ENCODE assay signal across 35 cellular contexts in genomic region chr10:120087109-120087508, GRCh38.
"Had no signal": no experiment of that assay in that cellular context is flagged by ENCODE, and none has a peak within 500 bp of the region (broad histone marks: within the 10 kb centered on the region; RNA-seq: fewer than 3 reads in every experiment).

No MANE protein-coding gene starts in this region.

- H3K27ac ChIP-seq: body of pancreas, brain microvascular endothelial cell, breast epithelium, VCaP had no signal

- H3K9me3 ChIP-seq: body of pancreas, breast epithelium had no signal

- H3K4me1 ChIP-seq: body of pancreas, breast epithelium had no signal

- H3K9me3 Mint-ChIP-seq: activated CD4-positive, alpha-beta T cell treated with anti-CD3 and anti-CD28 coated beads, Interleukin-2, amount 10 ng/mL, durations not matched to agents 7 days and 5 days; activated naive CD8-positive, alpha-beta T cell treated with anti-CD3 and anti-CD28 coated beads, Interleukin-2, amount 10 ng/mL, durations not matched to agents 7 days and 5 days; activated naive CD8-positive, alpha-beta T cell treated with anti-CD3 and anti-CD28 coated beads, Interleukin-2, amount 50 U/mL, for 24 hours; activated T-cell treated with anti-CD3 and anti-CD28 coated beads, Interleukin-2, amount 50 U/mL, for 24 hours; T-helper 2 cell treated with Interferon-gamma antibody and Interleukin-4, amounts not matched to agents 5 μg/mL and 100 μg/mL, for 36 hours had no signal

- H3K27ac Mint-ChIP-seq: activated CD4-positive, alpha-beta memory T cell treated with anti-CD3 and anti-CD28 coated beads, Interleukin-2, amount 10 ng/mL, durations not matched to agents 7 days and 5 days; activated CD4-positive, alpha-beta T cell treated with anti-CD3 and anti-CD28 coated beads for 36 hours; activated CD4-positive, alpha-beta T cell treated with anti-CD3 and anti-CD28 coated beads, Interleukin-2, amount 10 ng/mL, durations not matched to agents 7 days and 5 days; activated CD8-positive, alpha-beta memory T cell treated with anti-CD3 and anti-CD28 coated beads, Interleukin-2, amount 10 ng/mL, durations not matched to agents 7 days and 5 days; activated CD8-positive, alpha-beta T cell treated with anti-CD3 and anti-CD28 coated beads, Interleukin-2, amount 10 ng/mL, durations not matched to agents 7 days and 5 days; activated naive CD4-positive, alpha-beta T cell treated with anti-CD3 and anti-CD28 coated beads, Interleukin-2, amount 10 ng/mL, durations not matched to agents 7 days and 5 days; activated naive CD4-positive, alpha-beta T cell treated with anti-CD3 and anti-CD28 coated beads, Interleukin-2, amount 50 U/mL, for 24 hours; activated naive CD8-positive, alpha-beta T cell; activated naive CD8-positive, alpha-beta T cell treated with anti-CD3 and anti-CD28 coated beads, Interleukin-2, amount 10 ng/mL, durations not matched to agents 7 days and 5 days; activated naive CD8-positive, alpha-beta T cell treated with anti-CD3 and anti-CD28 coated beads, Interleukin-2, amount 50 U/mL, for 24 hours; activated T-cell treated with anti-CD3 and anti-CD28 coated beads, Interleukin-2, amount 50 U/mL, for 24 hours; activated T-helper 2 cell treated with anti-CD3 and anti-CD28 coated beads, Interferon-gamma antibody, Interleukin-2, Interleukin-4, amounts not matched to agents 10 μg/mL and 5 μg/mL and 100 μg/mL, durations not matched to agents 14 hours and 24 hours and 36 hours; T-helper 1 cell treated with Interleukin-12 subunit alpha and Interleukin-12 subunit beta and Interleukin-4 antibody, amounts not matched to agents 30 μg/mL and 1 μg/mL, for 36 hours; T-helper 2 cell treated with Interferon-gamma antibody and Interleukin-4, amounts not matched to agents 5 μg/mL and 100 μg/mL, for 36 hours had no signal

- H3K4me3 Mint-ChIP-seq: activated CD4-positive, alpha-beta memory T cell treated with anti-CD3 and anti-CD28 coated beads, Interleukin-2, amount 10 ng/mL, durations not matched to agents 7 days and 5 days; activated CD4-positive, alpha-beta T cell treated with anti-CD3 and anti-CD28 coated beads for 36 hours; activated CD4-positive, alpha-beta T cell treated with anti-CD3 and anti-CD28 coated beads, Interleukin-2, amount 10 ng/mL, durations not matched to agents 7 days and 5 days; activated CD8-positive, alpha-beta memory T cell treated with anti-CD3 and anti-CD28 coated beads, Interleukin-2, amount 10 ng/mL, durations not matched to agents 7 days and 5 days; activated CD8-positive, alpha-beta T cell treated with anti-CD3 and anti-CD28 coated beads, Interleukin-2, amount 10 ng/mL, durations not matched to agents 7 days and 5 days; activated naive CD4-positive, alpha-beta T cell treated with anti-CD3 and anti-CD28 coated beads, Interleukin-2, amount 10 ng/mL, durations not matched to agents 7 days and 5 days; activated naive CD4-positive, alpha-beta T cell treated with anti-CD3 and anti-CD28 coated beads, Interleukin-2, amount 50 U/mL, for 24 hours; activated naive CD8-positive, alpha-beta T cell; activated naive CD8-positive, alpha-beta T cell treated with anti-CD3 and anti-CD28 coated beads, Interleukin-2, amount 10 ng/mL, durations not matched to agents 7 days and 5 days; activated naive CD8-positive, alpha-beta T cell treated with anti-CD3 and anti-CD28 coated beads, Interleukin-2, amount 50 U/mL, for 24 hours; activated T-cell treated with anti-CD3 and anti-CD28 coated beads, Interleukin-2, amount 50 U/mL, for 24 hours; T-helper 1 cell treated with Interleukin-12 subunit alpha and Interleukin-12 subunit beta and Interleukin-4 antibody, amounts not matched to agents 30 μg/mL and 1 μg/mL, for 36 hours; T-helper 2 cell treated with Interferon-gamma antibody and Interleukin-4, amounts not matched to agents 5 μg/mL and 100 μg/mL, for 36 hours had no signal

- DNase-seq: activated CD4-positive, alpha-beta memory T cell treated with anti-CD3 and anti-CD28 coated beads, Interleukin-2, amount 10 ng/mL, durations not matched to agents 7 days and 5 days; activated CD4-positive, alpha-beta T cell treated with anti-CD3 and anti-CD28 coated beads for 1 hour; activated CD4-positive, alpha-beta T cell treated with anti-CD3 and anti-CD28 coated beads for 36 hours; activated CD4-positive, alpha-beta T cell treated with anti-CD3 and anti-CD28 coated beads for 48 hours; activated CD4-positive, alpha-beta T cell treated with anti-CD3 and anti-CD28 coated beads, Interleukin-2, amount 10 ng/mL, durations not matched to agents 7 days and 5 days; activated CD4-positive, alpha-beta T cell treated with anti-CD3 and anti-CD28 coated beads, Interleukin-2, amount 50 U/mL, for 48 hours; activated CD4-positive, CD25-positive, alpha-beta regulatory T cell; activated CD8-positive, alpha-beta memory T cell treated with anti-CD3 and anti-CD28 coated beads for 24 hours; activated CD8-positive, alpha-beta memory T cell treated with anti-CD3 and anti-CD28 coated beads, Interleukin-2, amount 10 ng/mL, durations not matched to agents 7 days and 5 days; activated CD8-positive, alpha-beta memory T cell treated with anti-CD3 and anti-CD28 coated beads, Interleukin-2, amount 50 U/mL, for 48 hours; activated CD8-positive, alpha-beta T cell treated with anti-CD3 and anti-CD28 coated beads, Interleukin-2, amount 10 ng/mL, durations not matched to agents 7 days and 5 days; activated effector memory CD4-positive, alpha-beta T cell treated with Interleukin-2 at 50 U/mL for 16 hours; activated gamma-delta T cell; activated naive CD4-positive, alpha-beta T cell treated with anti-CD3 and anti-CD28 coated beads, Interleukin-2, amount 10 ng/mL, durations not matched to agents 7 days and 5 days; activated naive CD4-positive, alpha-beta T cell treated with Interleukin-2 at 50 U/mL for 16 hours; activated naive CD8-positive, alpha-beta T cell treated with anti-CD3 and anti-CD28 coated beads, Interleukin-2, amount 10 ng/mL, durations not matched to agents 7 days and 5 days; activated naive CD8-positive, alpha-beta T cell treated with anti-CD3 and anti-CD28 coated beads, Interleukin-2, amount 50 U/mL, for 24 hours; activated T-cell treated with anti-CD3 and anti-CD28 coated beads, Interleukin-2, amount 50 U/mL, for 24 hours; activated T-cell treated with anti-CD3 and anti-CD28 coated beads, Interleukin-2, amount 50 U/mL, for 48 hours; aorta; body of pancreas; brain microvascular endothelial cell; central memory CD4-positive, alpha-beta T cell; SW 1271; T-helper 1 cell; T-helper 2 cell; T-helper 9 cell had no signal

- H3K36me3 Mint-ChIP-seq: activated CD8-positive, alpha-beta memory T cell treated with anti-CD3 and anti-CD28 coated beads, Interleukin-2, amount 10 ng/mL, durations not matched to agents 7 days and 5 days; activated naive CD4-positive, alpha-beta T cell treated with anti-CD3 and anti-CD28 coated beads, Interleukin-2, amount 10 ng/mL, durations not matched to agents 7 days and 5 days; activated naive CD8-positive, alpha-beta T cell; activated naive CD8-positive, alpha-beta T cell treated with anti-CD3 and anti-CD28 coated beads, Interleukin-2, amount 10 ng/mL, durations not matched to agents 7 days and 5 days had no signal

- ATAC-seq: activated CD4-positive, alpha-beta T cell treated with anti-CD3 and anti-CD28 coated beads for 36 hours; activated CD4-positive, CD25-positive, alpha-beta regulatory T cell treated with anti-CD3 and anti-CD28 coated beads, Interleukin-2, amount 50 U/mL, for 24 hours; activated CD8-positive, alpha-beta memory T cell treated with anti-CD3 and anti-CD28 coated beads, Interleukin-2, amount 10 ng/mL, durations not matched to agents 7 days and 5 days; activated CD8-positive, alpha-beta T cell treated with anti-CD3 and anti-CD28 coated beads, Interleukin-2, amount 10 ng/mL, durations not matched to agents 7 days and 5 days; activated naive CD8-positive, alpha-beta T cell treated with anti-CD3 and anti-CD28 coated beads, Interleukin-2, amount 50 U/mL, for 24 hours; body of pancreas had no signal

- H3K36me3 ChIP-seq: brain microvascular endothelial cell, breast epithelium had no signal

- H3K4me1 Mint-ChIP-seq: activated CD4-positive, alpha-beta memory T cell treated with anti-CD3 and anti-CD28 coated beads, Interleukin-2, amount 10 ng/mL, durations not matched to agents 7 days and 5 days; activated CD4-positive, alpha-beta T cell treated with anti-CD3 and anti-CD28 coated beads for 36 hours; activated CD4-positive, alpha-beta T cell treated with anti-CD3 and anti-CD28 coated beads, Interleukin-2, amount 10 ng/mL, durations not matched to agents 7 days and 5 days; activated CD8-positive, alpha-beta memory T cell treated with anti-CD3 and anti-CD28 coated beads, Interleukin-2, amount 10 ng/mL, durations not matched to agents 7 days and 5 days; activated naive CD4-positive, alpha-beta T cell treated with anti-CD3 and anti-CD28 coated beads, Interleukin-2, amount 10 ng/mL, durations not matched to agents 7 days and 5 days; activated naive CD4-positive, alpha-beta T cell treated with anti-CD3 and anti-CD28 coated beads, Interleukin-2, amount 50 U/mL, for 24 hours; activated naive CD8-positive, alpha-beta T cell treated with anti-CD3 and anti-CD28 coated beads, Interleukin-2, amount 10 ng/mL, durations not matched to agents 7 days and 5 days; activated naive CD8-positive, alpha-beta T cell treated with anti-CD3 and anti-CD28 coated beads, Interleukin-2, amount 50 U/mL, for 24 hours had no signal

- H3K4me3 ChIP-seq: body of pancreas, breast epithelium had no signal

- H3K27me3 Mint-ChIP-seq: activated CD4-positive, alpha-beta T cell treated with anti-CD3 and anti-CD28 coated beads, Interleukin-2, amount 10 ng/mL, durations not matched to agents 7 days and 5 days had no signal

- H3K27me3 ChIP-seq: body of pancreas, brain microvascular endothelial cell, breast epithelium had no signal
